In genomic region chr3:43629254-43629653, GRCh38 we compare ENCODE assay signal across 1 cellular context.
TF ChIP-seq lines count a peak whose summit lies in the region.

No MANE protein-coding gene starts in this region.

TF ChIP-seq in GM12878, 131 proteins besides CTCF, POLR2A, EP300 and RAD21 (continued from another document):
- TF ChIP-seq RELB (IDR thresholded peaks at IDR 0.05; ENCODE audit: low read depth) = peak; percentile 80
- TF ChIP-seq SUZ12 (IDR thresholded peaks at IDR 0.05; ENCODE audit: unreplicated experiment) = no peak
- TF ChIP-seq SPI1 (IDR thresholded peaks at IDR 0.05; ENCODE audit: borderline replicate concordance, insufficient read depth, low read depth, low read length) = no peak
- peak; percentile 59; the same call in 1 of the 2 replicates for TF ChIP-seq ATF7 (IDR thresholded peaks at IDR 0.05; ENCODE audit: low read depth)
- peak; percentile 91 for TF ChIP-seq MEF2B (IDR thresholded peaks at IDR 0.05; ENCODE audit: partially characterized antibody, poor library complexity, severe bottlenecking)
- TF ChIP-seq MEF2A (IDR thresholded peaks at IDR 0.05; ENCODE audit: insufficient read depth, low read depth, low read length) = peak; percentile 56; the same call in 1 of the 2 replicates
